In the genomic region with DNA sequence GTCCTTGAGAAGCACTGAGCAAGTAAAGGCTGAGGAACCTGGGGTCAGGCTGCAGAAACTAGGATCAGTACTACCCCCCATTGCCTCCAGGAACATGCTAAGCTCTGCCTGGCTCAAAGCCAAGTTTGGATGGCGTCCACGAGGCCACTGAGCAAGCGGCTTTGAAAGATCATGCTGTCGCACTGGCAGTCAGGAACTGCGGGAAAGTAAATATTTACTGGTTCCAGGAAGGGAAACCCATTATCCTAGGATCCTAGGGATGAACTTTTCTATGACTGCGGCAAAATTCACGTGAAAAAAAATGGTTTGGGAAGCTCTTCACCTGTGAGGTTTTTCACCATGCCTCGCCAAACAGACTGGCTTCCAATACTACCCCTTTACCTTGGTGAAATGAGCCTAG, we compare ENCODE assay signal across 8 cellular contexts.
DNase-seq lines count a peak whose midpoint lies in the region; ATAC-seq and TF ChIP-seq lines count a peak whose summit lies in the region.

No MANE protein-coding gene starts in this region.

- H3K27me3 ChIP-seq in endodermal cell (ENCODE audit: control insufficient read depth, insufficient read depth, low read length, poor library complexity, severe bottlenecking): no peaks in the 10 kb centered on the region

- peaks cover 31% of the 10 kb centered on the region for H3K9me3 Mint-ChIP-seq in endodermal cell

- no peak overlapping the region for H3K9ac ChIP-seq in endodermal cell (ENCODE audit: extremely low read depth, low read length, poor library complexity, severe bottlenecking)

- H3K27ac Mint-ChIP-seq in endodermal cell: no peak overlapping the region

- H3K4me3 Mint-ChIP-seq in endodermal cell: no peak overlapping the region

- ATAC-seq in GM19395 (IDR thresholded peaks at IDR 0.05; ENCODE audit: unreplicated experiment): no peak

- peaks cover 24% of the 10 kb centered on the region for H3K4me1 Mint-ChIP-seq in endodermal cell

- no peak overlapping the region for H3K4me3 ChIP-seq in fibroblast of villous mesenchyme (ENCODE audit: low read depth, low read length)
- no peak overlapping the region for H3K4me3 ChIP-seq in endodermal cell (ENCODE audit: low read length)

- H3K4me1 ChIP-seq in endodermal cell (ENCODE audit: control insufficient read depth, insufficient read depth, low read length): no peaks in the 10 kb centered on the region

- 84 to 92% methylated on average over 6 to 8 of the region's 8 CpGs for WGBS in endodermal cell (ENCODE audit: insufficient coverage in 1 of 2, insufficient read length in 1 of 2), 2 experiments

- TF ChIP-seq CTCF in fibroblast of villous mesenchyme (IDR thresholded peaks at IDR 0.05; ENCODE audit: insufficient read depth, low read depth, low read length) (no peak), endodermal cell (conservative IDR thresholded peaks at IDR 0.05) (no peak)

- peak; percentile 70 for DNase-seq in H4 (ENCODE audit: low spot score)
- DNase-seq in NCI-H524 (lab: John Stamatoyannopoulos, UW): peak; percentile 66 to 87
- peak; percentile 8 for DNase-seq in fibroblast of villous mesenchyme (ENCODE audit: low read depth)
- DNase-seq in putamen (ENCODE audit: low spot score): peak; percentile 57
- DNase-seq in activated CD4-positive, alpha-beta T cell treated with anti-CD3 and anti-CD28 coated beads for 1 hour: no peak
- no peak for DNase-seq in A172 (ENCODE audit: low spot score)
- DNase-seq in endodermal cell: no peak

- H3K36me3 Mint-ChIP-seq in endodermal cell (ENCODE audit: low read depth): peaks cover 6% of the 10 kb centered on the region

- no peaks in the 10 kb centered on the region for H3K36me3 ChIP-seq in endodermal cell (ENCODE audit: control insufficient read depth, insufficient read depth, low read length)

- H3K27me3 Mint-ChIP-seq in endodermal cell (ENCODE audit: insufficient read depth): no peaks in the 10 kb centered on the region

- peaks cover 12% of the 10 kb centered on the region for H3K9me3 ChIP-seq in endodermal cell (ENCODE audit: control insufficient read depth, low read length)

- no peak overlapping the region for H3K27ac ChIP-seq in endodermal cell (ENCODE audit: low read depth, low read length)

Comparison
In these comparisons a context has a peak if more than half of its experiments do, and no peak if none do; other contexts are left out.
1. DNase-seq: peak in H4 (single experiment), NCI-H524 (2 of 2), fibroblast of villous mesenchyme (single experiment) and putamen (single experiment); none in activated CD4-positive, alpha-beta T cell treated with anti-CD3 and anti-CD28 coated beads for 1 hour (single experiment), A172 (single experiment) and endodermal cell (single experiment).